ENCODE assay signal across 8 cellular contexts in the genomic region with DNA sequence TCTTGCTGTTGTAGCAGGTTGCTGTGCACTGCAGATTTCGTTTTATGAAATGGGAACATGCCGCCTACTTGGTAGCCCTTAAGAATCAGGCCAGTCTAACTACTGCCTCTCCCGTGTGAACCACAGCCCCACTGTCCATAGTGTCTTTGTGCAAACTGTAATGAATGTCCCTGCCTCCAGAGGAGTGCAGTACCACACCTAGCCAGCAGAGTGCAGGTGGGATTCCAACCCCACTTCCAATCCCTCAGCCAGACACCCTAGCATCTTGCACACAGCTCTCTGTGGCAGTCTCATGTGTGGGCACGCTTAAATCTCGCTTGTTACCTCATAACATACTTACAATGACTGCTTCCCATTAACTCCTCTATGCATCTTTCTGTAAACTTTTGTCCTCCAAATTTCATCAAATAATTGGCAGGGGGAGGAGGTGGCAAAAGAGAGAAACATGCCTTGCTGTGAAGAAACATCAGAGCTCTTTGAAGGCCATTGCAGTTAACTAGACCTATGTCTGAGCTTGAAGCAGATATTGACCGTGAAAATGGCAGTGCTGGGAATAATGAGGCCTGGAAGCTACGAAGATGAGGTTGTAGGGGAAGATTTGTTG. TPM values are rescaled to one million over a fixed set of nuclear protein-coding genes. Genes with fewer than 3 reads are reported as not detected.
DNase-seq lines count a peak whose midpoint lies in the region; ATAC-seq and TF ChIP-seq lines count a peak whose summit lies in the region.

No MANE protein-coding gene starts in this region.

- H2AFZ ChIP-seq in MM.1S (ENCODE audit: low read length) = no peak overlapping the region

- H3K4me1 ChIP-seq in Caco-2 = peaks cover 30% of the 10 kb centered on the region
- no peaks in the 10 kb centered on the region for H3K4me1 ChIP-seq in MM.1S (ENCODE audit: low read length)

- H3K9ac ChIP-seq in MM.1S (ENCODE audit: low read length) = no peak overlapping the region

- peak overlapping the region; percentile 27 for H3K27ac Mint-ChIP-seq in Caco-2 (ENCODE audit: unreplicated experiment)
- no peak overlapping the region for H3K27ac Mint-ChIP-seq in activated T-helper 1 cell treated with anti-CD3 and anti-CD28 coated beads, Interleukin-12 subunit alpha, Interleukin-12 subunit beta, Interleukin-2, Interleukin-4 antibody, amounts not matched to agents 30 ng/mL and 10 ng/mL and 1 ng/mL, durations not matched to agents 14 hours and 24 hours and 36 hours
- H3K27ac Mint-ChIP-seq in stimulated activated effector memory CD8-positive, alpha-beta T cell treated with anti-CD3 and anti-CD28 coated beads, Interleukin-12 subunit alpha, Interleukin-12 subunit beta, amount 100 ng/mL, for 72 hours = no peak overlapping the region

- H3K36me3 Mint-ChIP-seq in Caco-2 (ENCODE audit: insufficient read depth, unreplicated experiment) = peaks cover 78% of the 10 kb centered on the region
- H3K36me3 Mint-ChIP-seq in activated T-helper 1 cell treated with anti-CD3 and anti-CD28 coated beads, Interleukin-12 subunit alpha, Interleukin-12 subunit beta, Interleukin-2, Interleukin-4 antibody, amounts not matched to agents 30 ng/mL and 10 ng/mL and 1 ng/mL, durations not matched to agents 14 hours and 24 hours and 36 hours (ENCODE audit: low read depth) = peaks cover 5% of the 10 kb centered on the region
- H3K36me3 Mint-ChIP-seq in stimulated activated effector memory CD8-positive, alpha-beta T cell treated with anti-CD3 and anti-CD28 coated beads, Interleukin-12 subunit alpha, Interleukin-12 subunit beta, amount 100 ng/mL, for 72 hours = no peaks in the 10 kb centered on the region

- H3K4me1 Mint-ChIP-seq in Caco-2 (ENCODE audit: low read depth, unreplicated experiment) = peaks cover 15% of the 10 kb centered on the region
- H3K4me1 Mint-ChIP-seq in activated T-helper 1 cell treated with anti-CD3 and anti-CD28 coated beads, Interleukin-12 subunit alpha, Interleukin-12 subunit beta, Interleukin-2, Interleukin-4 antibody, amounts not matched to agents 30 ng/mL and 10 ng/mL and 1 ng/mL, durations not matched to agents 14 hours and 24 hours and 36 hours (ENCODE audit: low read depth) = peaks cover 9% of the 10 kb centered on the region
- H3K4me1 Mint-ChIP-seq in stimulated activated effector memory CD8-positive, alpha-beta T cell treated with anti-CD3 and anti-CD28 coated beads, Interleukin-12 subunit alpha, Interleukin-12 subunit beta, amount 100 ng/mL, for 72 hours = peaks cover 11% of the 10 kb centered on the region

- no peaks in the 10 kb centered on the region for H3F3A ChIP-seq in MM.1S (ENCODE audit: insufficient read depth, low read length)

- intact Hi-C loops in Caco-2 (cut with micrococcal nuclease; ENCODE audit: unreplicated experiment) = loop anchor here (1.0 to 10.0 kb wide), 3 partner anchors 22 to 177 kb away; no protein-coding TSS in a partner anchor
- intact Hi-C loops in activated T-helper 1 cell treated with anti-CD3 and anti-CD28 coated beads, Interleukin-12 subunit alpha, Interleukin-12 subunit beta, Interleukin-2, Interleukin-4 antibody, amounts not matched to agents 30 ng/mL and 10 ng/mL and 1 ng/mL, durations not matched to agents 14 hours and 24 hours and 36 hours (cut with micrococcal nuclease) = loop anchor here (1.0 kb wide), 1 partner anchor 42 kb away; no protein-coding TSS in a partner anchor

- peak; percentile 85 for ATAC-seq in GM19467 (IDR thresholded peaks at IDR 0.05; ENCODE audit: unreplicated experiment)
- peak; percentile 78 for ATAC-seq in stimulated activated effector memory CD8-positive, alpha-beta T cell treated with anti-CD3 and anti-CD28 coated beads, Interleukin-12 subunit alpha, Interleukin-12 subunit beta, amount 100 ng/mL, for 72 hours

- H3K9me2 ChIP-seq in MM.1S (replicated peaks; ENCODE audit: insufficient read depth, low read length) = no peaks in the 10 kb centered on the region

- DNase-seq in Caco-2 = peak; percentile 77 to 79
- peak; percentile 21 for DNase-seq in MM.1S
- peak; percentile 10 for DNase-seq in activated T-helper 1 cell treated with anti-CD3 and anti-CD28 coated beads, Interleukin-12 subunit alpha, Interleukin-12 subunit beta, Interleukin-2, Interleukin-4 antibody, amounts not matched to agents 30 ng/mL and 10 ng/mL and 1 ng/mL, durations not matched to agents 14 hours and 24 hours and 36 hours (ENCODE audit: low spot score)
- DNase-seq in islet precursor cell = peak; percentile 75
- peak in 1 of 2 donors; percentile 52 for DNase-seq in stimulated activated effector memory CD8-positive, alpha-beta T cell treated with anti-CD3 and anti-CD28 coated beads, Interleukin-12 subunit alpha, Interleukin-12 subunit beta, amount 100 ng/mL, for 72 hours (ENCODE audit: low spot score in 2 of 2)
- no peak for DNase-seq in kidney glomerular epithelial cell (lab: John Stamatoyannopoulos, UW)
- DNase-seq in foreskin melanocyte = no peak

- H3K27me3 Mint-ChIP-seq in Caco-2 (ENCODE audit: insufficient read depth, unreplicated experiment) = no peaks in the 10 kb centered on the region
- no peaks in the 10 kb centered on the region for H3K27me3 Mint-ChIP-seq in activated T-helper 1 cell treated with anti-CD3 and anti-CD28 coated beads, Interleukin-12 subunit alpha, Interleukin-12 subunit beta, Interleukin-2, Interleukin-4 antibody, amounts not matched to agents 30 ng/mL and 10 ng/mL and 1 ng/mL, durations not matched to agents 14 hours and 24 hours and 36 hours (ENCODE audit: insufficient read depth)

- H3K4me3 ChIP-seq in Caco-2 (ENCODE audit: low read depth, low read length) (no peak overlapping the region), MM.1S (ENCODE audit: low read length) (no peak overlapping the region)

- H3K27ac ChIP-seq in MM.1S (ENCODE audit: low read length) = no peak overlapping the region

- no peaks in the 10 kb centered on the region for H3K36me3 ChIP-seq in Caco-2 (ENCODE audit: control insufficient read depth, insufficient read depth, low read length)
- H3K36me3 ChIP-seq in MM.1S (replicated peaks; ENCODE audit: insufficient read depth, low read length) = no peaks in the 10 kb centered on the region

- H3K4me2 ChIP-seq in MM.1S (ENCODE audit: low read depth, low read length) = no peak overlapping the region

- H3K9me3 ChIP-seq in Caco-2 (no peaks in the 10 kb centered on the region), MM.1S (replicated peaks; ENCODE audit: insufficient read depth, low read length) (no peaks in the 10 kb centered on the region)

- no peaks in the 10 kb centered on the region for H4K20me1 ChIP-seq in MM.1S (ENCODE audit: insufficient read depth, low read length)

- H3K9me3 Mint-ChIP-seq in Caco-2 (ENCODE audit: unreplicated experiment) = no peaks in the 10 kb centered on the region
- no peaks in the 10 kb centered on the region for H3K9me3 Mint-ChIP-seq in activated T-helper 1 cell treated with anti-CD3 and anti-CD28 coated beads, Interleukin-12 subunit alpha, Interleukin-12 subunit beta, Interleukin-2, Interleukin-4 antibody, amounts not matched to agents 30 ng/mL and 10 ng/mL and 1 ng/mL, durations not matched to agents 14 hours and 24 hours and 36 hours
- peaks cover 2% of the 10 kb centered on the region for H3K9me3 Mint-ChIP-seq in stimulated activated effector memory CD8-positive, alpha-beta T cell treated with anti-CD3 and anti-CD28 coated beads, Interleukin-12 subunit alpha, Interleukin-12 subunit beta, amount 100 ng/mL, for 72 hours

- H3K27me3 ChIP-seq in Caco-2 (replicated peaks; ENCODE audit: control insufficient read depth, insufficient read depth, low read length) = no peaks in the 10 kb centered on the region
- no peaks in the 10 kb centered on the region for H3K27me3 ChIP-seq in MM.1S (replicated peaks; ENCODE audit: insufficient read depth, low read length)

- CTCF ChIA-PET in Caco-2 (lab: Charles Lee) = interaction anchor here (0.5 to 1.2 kb wide), 4 partner anchors 13 to 75 kb away, joined by 3 to 5 read pairs (median 3); no protein-coding TSS in a partner anchor

- POLR2A ChIA-PET in Caco-2 (lab: Charles Lee) = no interaction called here

- TF ChIP-seq CTCF in Caco-2 (IDR thresholded peaks at IDR 0.05; ENCODE audit: insufficient read depth in 1 of 2, low read depth in 1 of 2, low read length in 1 of 2, severe bottlenecking in 1 of 2, unreplicated experiment in 1 of 2) = peak; percentile 87 to 92
- peak; percentile 75 for TF ChIP-seq CTCF in MM.1S (IDR thresholded peaks at IDR 0.05; ENCODE audit: low read length)

- no peaks in the 10 kb centered on the region for H3K79me2 ChIP-seq in MM.1S (ENCODE audit: low read length)

- H3K4me3 Mint-ChIP-seq in Caco-2 (ENCODE audit: unreplicated experiment) = no peak overlapping the region
- no peak overlapping the region for H3K4me3 Mint-ChIP-seq in activated T-helper 1 cell treated with anti-CD3 and anti-CD28 coated beads, Interleukin-12 subunit alpha, Interleukin-12 subunit beta, Interleukin-2, Interleukin-4 antibody, amounts not matched to agents 30 ng/mL and 10 ng/mL and 1 ng/mL, durations not matched to agents 14 hours and 24 hours and 36 hours
- no peak overlapping the region for H3K4me3 Mint-ChIP-seq in stimulated activated effector memory CD8-positive, alpha-beta T cell treated with anti-CD3 and anti-CD28 coated beads, Interleukin-12 subunit alpha, Interleukin-12 subunit beta, amount 100 ng/mL, for 72 hours

- BruUV-seq in Caco-2 (replicated peaks; lab: Mats Ljungman, UMichigan) = no TSS peak

RNA-seq across cellular contexts. Expression of gene ZAR1L, which starts 47.2 kb away (rescaled TPM):
- total RNA-seq in Caco-2 (2022) = 0.53 TPM in 1 of 2 replicates, not detected in the other
- total RNA-seq in activated T-helper 1 cell treated with anti-CD3 and anti-CD28 coated beads, Interleukin-12 subunit alpha, Interleukin-12 subunit beta, Interleukin-2, Interleukin-4 antibody, amounts not matched to agents 30 ng/mL and 10 ng/mL and 1 ng/mL, durations not matched to agents 14 hours and 24 hours and 36 hours = not detected in 2 replicates

RNA-seq across cellular contexts. Expression of gene BRCA2, which starts 47.4 kb away (rescaled TPM):
- total RNA-seq in Caco-2 (2022) = 29.8 and 32.5 TPM in 2 replicates
- total RNA-seq in activated T-helper 1 cell treated with anti-CD3 and anti-CD28 coated beads, Interleukin-12 subunit alpha, Interleukin-12 subunit beta, Interleukin-2, Interleukin-4 antibody, amounts not matched to agents 30 ng/mL and 10 ng/mL and 1 ng/mL, durations not matched to agents 14 hours and 24 hours and 36 hours = 16.7 and 18.9 TPM in 2 replicates

Comparison
In these comparisons a context has a peak if more than half of its experiments do, and no peak if none do; other contexts are left out.
1. DNase-seq: peak in Caco-2 (2 of 2), MM.1S (single experiment), activated T-helper 1 cell treated with anti-CD3 and anti-CD28 coated beads, Interleukin-12 subunit alpha, Interleukin-12 subunit beta, Interleukin-2, Interleukin-4 antibody, amounts not matched to agents 30 ng/mL and 10 ng/mL and 1 ng/mL, durations not matched to agents 14 hours and 24 hours and 36 hours (single experiment) and islet precursor cell (single experiment); none in kidney glomerular epithelial cell (single experiment) and foreskin melanocyte (single experiment).